Comparison of ENCODE assay signal across 8 cellular contexts in the genomic region with DNA sequence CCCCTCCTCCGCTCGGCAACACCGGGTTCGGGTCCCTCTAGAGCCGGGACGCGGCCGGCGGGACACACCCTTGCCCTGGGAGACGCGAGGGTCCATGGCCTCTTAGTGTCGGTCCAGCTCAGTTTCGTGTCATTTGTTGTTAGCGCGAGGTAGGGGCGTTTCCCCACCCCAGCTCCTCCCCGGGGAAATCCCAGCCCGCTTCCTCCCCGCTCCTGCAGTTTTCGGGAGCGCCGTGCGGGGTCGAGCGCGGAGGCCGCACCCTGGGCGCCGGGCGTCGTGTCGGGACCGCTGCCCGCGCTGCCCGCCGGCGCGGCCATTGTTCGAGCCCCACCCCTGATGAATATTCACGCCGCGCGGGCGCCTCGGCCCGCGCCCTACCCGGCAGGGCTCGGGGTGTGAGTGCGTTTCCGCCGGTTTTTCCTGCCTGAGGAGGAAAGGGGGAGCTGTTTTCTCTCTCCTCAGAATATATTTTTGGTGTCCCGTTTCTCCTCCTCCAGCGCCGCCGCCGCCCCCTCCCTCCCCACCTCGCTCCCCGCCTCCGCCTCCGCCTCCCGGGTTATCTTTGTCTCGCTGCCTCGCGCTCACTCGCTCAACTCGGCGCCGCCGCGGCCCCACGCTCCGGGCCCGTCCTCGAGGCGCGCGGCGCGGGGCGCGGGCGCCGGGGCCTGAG. TPM values are rescaled to one million over a fixed set of nuclear protein-coding genes. Genes with fewer than 3 reads are reported as not detected.
DNase-seq lines count a peak whose midpoint lies in the region; ATAC-seq and TF ChIP-seq lines count a peak whose summit lies in the region.

A gene (plus strand): TSS at position 584 of the 670 bp plus-strand sequence. CDS start 374 bp downstream, outside the sequence.

- H3K27me3 Mint-ChIP-seq in naive thymus-derived CD8-positive, alpha-beta T cell: no peaks in the 10 kb centered on the region

- peaks cover 19 to 42% (median 29%) of the 10 kb centered on the region in 4 donors for H3K4me1 Mint-ChIP-seq in naive thymus-derived CD8-positive, alpha-beta T cell

- peaks cover 0 to 7% (median 6%) of the 10 kb centered on the region in 3 donors for H3K36me3 Mint-ChIP-seq in naive thymus-derived CD8-positive, alpha-beta T cell

- H3K4me3 ChIP-seq in fibroblast of the aortic adventitia (ENCODE audit: low read depth, low read length): peak within 1 kb of the TSS; percentile 75

- no peak for TF ChIP-seq RAD21 in Ishikawa (IDR thresholded peaks at IDR 0.05; ENCODE audit: low read depth)

- H3K27ac Mint-ChIP-seq in naive thymus-derived CD8-positive, alpha-beta T cell: peak within 1 kb of the TSS; percentile 93 to 97 (median 96)

- TF ChIP-seq CTCF in fibroblast of the aortic adventitia (IDR thresholded peaks at IDR 0.05; ENCODE audit: insufficient read depth, low read length): peak; percentile 42

- ATAC-seq in GM19351 (IDR thresholded peaks at IDR 0.05; ENCODE audit: unreplicated experiment): peak; percentile 58
- ATAC-seq in naive thymus-derived CD8-positive, alpha-beta T cell: peak; percentile 63

- POLR2A ChIA-PET in naive thymus-derived CD8-positive, alpha-beta T cell (lab: Charles Lee): interaction anchor here (0.7 to 5.6 kb wide), 12 partner anchors 8 to 445 kb away, joined by 3 to 67 read pairs (median 4); a partner anchor contains a TSS

- H3K4me3 Mint-ChIP-seq in naive thymus-derived CD8-positive, alpha-beta T cell: peak within 1 kb of the TSS in 9 of 10 donors; percentile 85 to 98 (median 95)

- TF ChIP-seq EP300 in Ishikawa (IDR thresholded peaks at IDR 0.05; ENCODE audit: borderline replicate concordance): no peak

- DNase-seq in Ammon's horn (ENCODE audit: low spot score) (peak; percentile 89), SIG-M5 (lab: John Stamatoyannopoulos, UW) (peak; percentile 27), fibroblast of the aortic adventitia (ENCODE audit: low read depth) (peak; percentile 87)
- peak; percentile 90 for DNase-seq in activated effector memory CD4-positive, alpha-beta T cell treated with anti-CD3 and anti-CD28 coated beads, Interleukin-2, amount 50 U/mL, for 16 hours
- DNase-seq in naive thymus-derived CD8-positive, alpha-beta T cell: peak; percentile 57 to 87 (median 66)
- DNase-seq in stimulated activated naive CD4-positive, alpha-beta T cell (lab: John Stamatoyannopoulos, UW): peak; percentile 64 to 78 (median 75)

- H3K9me3 Mint-ChIP-seq in naive thymus-derived CD8-positive, alpha-beta T cell: peaks cover 0 to 10% (median 0%) of the 10 kb centered on the region in 9 donors

TF ChIP-seq in Ishikawa, 13 proteins besides CTCF, POLR2A, EP300 and RAD21:
- TF ChIP-seq YY1 (IDR thresholded peaks at IDR 0.05; ENCODE audit: low read depth) (peak; percentile 83), NFIC (IDR thresholded peaks at IDR 0.05) (no peak), FOXM1 (IDR thresholded peaks at IDR 0.05; ENCODE audit: borderline replicate concordance, low read depth) (no peak), TCF12 (IDR thresholded peaks at IDR 0.05; ENCODE audit: low read depth) (no peak), CEBPB (IDR thresholded peaks at IDR 0.05) (no peak), TEAD4 (IDR thresholded peaks at IDR 0.05) (no peak; the same call in 1 of the 2 replicates), TAF1 (IDR thresholded peaks at IDR 0.05; ENCODE audit: low read depth) (0 out of 2 replicates have a peak, but pooled peaks have one; percentile 47), CREB1 (IDR thresholded peaks at IDR 0.05; ENCODE audit: low read depth) (no peak), ZBTB7A (IDR thresholded peaks at IDR 0.05; ENCODE audit: low read depth) (0 out of 2 replicates have a peak, but pooled peaks have one; percentile 77), EGR1 (IDR thresholded peaks at IDR 0.05) (no peak)
- TF ChIP-seq, protein P1, sequence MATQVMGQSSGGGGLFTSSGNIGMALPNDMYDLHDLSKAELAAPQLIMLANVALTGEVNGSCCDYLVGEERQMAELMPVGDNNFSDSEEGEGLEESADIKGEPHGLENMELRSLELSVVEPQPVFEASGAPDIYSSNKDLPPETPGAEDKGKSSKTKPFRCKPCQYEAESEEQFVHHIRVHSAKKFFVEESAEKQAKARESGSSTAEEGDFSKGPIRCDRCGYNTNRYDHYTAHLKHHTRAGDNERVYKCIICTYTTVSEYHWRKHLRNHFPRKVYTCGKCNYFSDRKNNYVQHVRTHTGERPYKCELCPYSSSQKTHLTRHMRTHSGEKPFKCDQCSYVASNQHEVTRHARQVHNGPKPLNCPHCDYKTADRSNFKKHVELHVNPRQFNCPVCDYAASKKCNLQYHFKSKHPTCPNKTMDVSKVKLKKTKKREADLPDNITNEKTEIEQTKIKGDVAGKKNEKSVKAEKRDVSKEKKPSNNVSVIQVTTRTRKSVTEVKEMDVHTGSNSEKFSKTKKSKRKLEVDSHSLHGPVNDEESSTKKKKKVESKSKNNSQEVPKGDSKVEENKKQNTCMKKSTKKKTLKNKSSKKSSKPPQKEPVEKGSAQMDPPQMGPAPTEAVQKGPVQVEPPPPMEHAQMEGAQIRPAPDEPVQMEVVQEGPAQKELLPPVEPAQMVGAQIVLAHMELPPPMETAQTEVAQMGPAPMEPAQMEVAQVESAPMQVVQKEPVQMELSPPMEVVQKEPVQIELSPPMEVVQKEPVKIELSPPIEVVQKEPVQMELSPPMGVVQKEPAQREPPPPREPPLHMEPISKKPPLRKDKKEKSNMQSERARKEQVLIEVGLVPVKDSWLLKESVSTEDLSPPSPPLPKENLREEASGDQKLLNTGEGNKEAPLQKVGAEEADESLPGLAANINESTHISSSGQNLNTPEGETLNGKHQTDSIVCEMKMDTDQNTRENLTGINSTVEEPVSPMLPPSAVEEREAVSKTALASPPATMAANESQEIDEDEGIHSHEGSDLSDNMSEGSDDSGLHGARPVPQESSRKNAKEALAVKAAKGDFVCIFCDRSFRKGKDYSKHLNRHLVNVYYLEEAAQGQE (IDR thresholded peaks at IDR 0.05; ENCODE audit: low read depth): no peak
- TF ChIP-seq, protein P2, sequence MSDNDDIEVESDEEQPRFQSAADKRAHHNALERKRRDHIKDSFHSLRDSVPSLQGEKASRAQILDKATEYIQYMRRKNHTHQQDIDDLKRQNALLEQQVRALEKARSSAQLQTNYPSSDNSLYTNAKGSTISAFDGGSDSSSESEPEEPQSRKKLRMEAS (IDR thresholded peaks at IDR 0.05): peak; percentile 66; the same call in 1 of the 2 replicates
- TF ChIP-seq, protein P3, sequence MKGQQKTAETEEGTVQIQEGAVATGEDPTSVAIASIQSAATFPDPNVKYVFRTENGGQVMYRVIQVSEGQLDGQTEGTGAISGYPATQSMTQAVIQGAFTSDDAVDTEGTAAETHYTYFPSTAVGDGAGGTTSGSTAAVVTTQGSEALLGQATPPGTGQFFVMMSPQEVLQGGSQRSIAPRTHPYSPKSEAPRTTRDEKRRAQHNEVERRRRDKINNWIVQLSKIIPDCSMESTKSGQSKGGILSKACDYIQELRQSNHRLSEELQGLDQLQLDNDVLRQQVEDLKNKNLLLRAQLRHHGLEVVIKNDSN (IDR thresholded peaks at IDR 0.05): no peak

RNA-seq across cellular contexts. Expression of the gene that starts here (rescaled TPM):
- total RNA-seq in fibroblast of the aortic adventitia (ENCODE audit: low replicate concordance): 193 and 208 TPM in 2 replicates
- 100 to 1,000 TPM; 116 to 122 TPM for total RNA-seq in naive thymus-derived CD8-positive, alpha-beta T cell
- polyA plus RNA-seq in naive thymus-derived CD8-positive, alpha-beta T cell: 10 to 100 TPM in 2 of 3 donors, 1 to 10 TPM in 1; 9.5 to 26.6 (median 13.0) TPM

Comparison
In these comparisons a context has a peak if more than half of its experiments do, and no peak if none do; other contexts are left out.
1. Peak in every context shown above with its lines: DNase-seq, ATAC-seq and H3K4me3 ChIP-seq.
2. DNase-seq: peak in every context shown above with its lines; median percentile 90 in activated effector memory CD4-positive, alpha-beta T cell treated with anti-CD3 and anti-CD28 coated beads, Interleukin-2, amount 50 U/mL, for 16 hours; 89 in Ammon's horn; 87 in fibroblast of the aortic adventitia; 75 in stimulated activated naive CD4-positive, alpha-beta T cell; 66 in naive thymus-derived CD8-positive, alpha-beta T cell; 27 in SIG-M5.